Comparison of ENCODE assay signal across 8 cellular contexts in the genomic region with DNA sequence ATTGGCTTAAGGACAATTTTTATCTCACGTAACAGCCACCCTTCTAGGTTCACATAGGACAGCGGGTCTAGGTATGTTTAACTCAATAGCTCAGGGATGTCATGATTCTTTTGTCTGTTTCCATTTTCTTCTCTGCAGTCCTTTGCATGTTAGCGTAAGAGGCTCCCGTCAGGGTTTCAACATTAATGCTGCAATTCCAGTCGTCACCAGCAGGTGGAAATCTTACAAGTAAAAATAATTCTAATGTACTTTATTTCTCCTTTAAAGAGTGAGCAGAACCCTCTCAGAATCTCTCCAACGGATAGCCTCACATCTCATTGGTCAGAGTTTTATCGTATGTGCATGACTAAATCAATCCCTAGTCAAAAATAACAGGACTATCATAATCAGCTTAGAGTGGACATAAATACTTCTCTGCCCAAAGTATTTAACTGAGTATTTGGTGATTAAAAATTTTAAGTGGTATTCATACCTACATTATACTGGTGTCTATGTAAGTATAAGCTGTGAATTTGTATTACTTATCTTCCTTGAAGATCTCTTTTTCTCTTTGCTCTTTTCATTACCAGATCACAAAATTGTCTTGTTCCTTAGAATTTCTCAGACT.
DNase-seq lines count a peak whose midpoint lies in the region; ATAC-seq and TF ChIP-seq lines count a peak whose summit lies in the region.

No MANE protein-coding gene starts in this region.

- no peaks in the 10 kb centered on the region for H3K27me3 Mint-ChIP-seq in activated T-cell treated with anti-CD3 and anti-CD28 coated beads, Interleukin-2, amount 50 U/mL, for 4 hours (ENCODE audit: low read depth)

- H3K27me3 ChIP-seq in H7 (ENCODE audit: control insufficient read depth, insufficient read depth, low read length): no peaks in the 10 kb centered on the region

- no peaks in the 10 kb centered on the region for H3K4me1 Mint-ChIP-seq in activated T-cell treated with anti-CD3 and anti-CD28 coated beads, Interleukin-2, amount 50 U/mL, for 4 hours (ENCODE audit: low read depth)

- intact Hi-C loops in posterior vena cava (cut with DNase I): no loop called here

- no peak for ATAC-seq in activated T-cell treated with anti-CD3 and anti-CD28 coated beads, Interleukin-2, amount 50 U/mL, for 4 hours

- TF ChIP-seq CTCF in retinal pigment epithelial cell (conservative IDR thresholded peaks at IDR 0.05; ENCODE audit: low read depth, low read length): peak; percentile 71

- DNase-seq in activated T-cell treated with anti-CD3 and anti-CD28 coated beads for 1 hour (ENCODE audit: low read depth) (peak; percentile 1), H7 (peak; percentile 6), NCI-H1436 (lab: John Stamatoyannopoulos, UW) (peak; percentile 65), glomerular endothelial cell (ENCODE audit: extremely low read depth, low read depth, low spot score) (peak; percentile 65), retinal pigment epithelial cell (ENCODE audit: low read depth) (peak; percentile 27), posterior vena cava (ENCODE audit: low spot score) (no peak)
- no peak for DNase-seq in activated T-cell treated with anti-CD3 and anti-CD28 coated beads, Interleukin-2, amount 50 U/mL, for 4 hours
- DNase-seq in activated CD4-positive, alpha-beta T cell treated with anti-CD3 and anti-CD28 coated beads, Interleukin-2, amount 50 U/mL, for 48 hours: peak; percentile 53 to 57

- no peaks in the 10 kb centered on the region for H3K36me3 ChIP-seq in H7 (replicated peaks; ENCODE audit: control insufficient read depth, insufficient read depth, low read length)

- no peaks in the 10 kb centered on the region for H3K36me3 Mint-ChIP-seq in activated T-cell treated with anti-CD3 and anti-CD28 coated beads, Interleukin-2, amount 50 U/mL, for 4 hours (ENCODE audit: insufficient read depth)

- H3K4me3 ChIP-seq in H7 (ENCODE audit: insufficient read depth, low read depth, low read length) (no peak overlapping the region), retinal pigment epithelial cell (ENCODE audit: low read length) (no peak overlapping the region)

- H3K4me3 Mint-ChIP-seq in activated T-cell treated with anti-CD3 and anti-CD28 coated beads, Interleukin-2, amount 50 U/mL, for 4 hours: no peak overlapping the region

- H3K9me3 Mint-ChIP-seq in activated T-cell treated with anti-CD3 and anti-CD28 coated beads, Interleukin-2, amount 50 U/mL, for 4 hours: no peaks in the 10 kb centered on the region

Comparison
In these comparisons a context has a peak if more than half of its experiments do, and no peak if none do; other contexts are left out.
1. DNase-seq: peak in activated T-cell treated with anti-CD3 and anti-CD28 coated beads for 1 hour (single experiment), H7 (single experiment), NCI-H1436 (single experiment), activated CD4-positive, alpha-beta T cell treated with anti-CD3 and anti-CD28 coated beads, Interleukin-2, amount 50 U/mL, for 48 hours (2 of 2), glomerular endothelial cell (single experiment) and retinal pigment epithelial cell (single experiment); none in activated T-cell treated with anti-CD3 and anti-CD28 coated beads, Interleukin-2, amount 50 U/mL, for 4 hours (single experiment) and posterior vena cava (single experiment).